ENCODE assay signal across 25 cellular contexts in genomic region chr1:220313576-220313975, GRCh38.
"Had no signal": no experiment of that assay in that cellular context is flagged by ENCODE, and none has a peak within 500 bp of the region (broad histone marks: within the 10 kb centered on the region; RNA-seq: fewer than 3 reads in every experiment).

No MANE protein-coding gene starts in this region.

- H3K27ac ChIP-seq: dorsolateral prefrontal cortex, neutrophil, psoas muscle, right lobe of liver, spleen, stomach had no signal

- DNase-seq: cortex of kidney; dorsolateral prefrontal cortex; effector CD8-positive, alpha-beta T cell; foreskin melanocyte; head of caudate nucleus; hippocampal formation; immature natural killer cell; left cardiac atrium; left ventricle myocardium superior; mesenchymal stem cell; naive B cell; psoas muscle; retina; right lobe of liver; spleen; stimulated activated CD4-positive, alpha-beta T cell treated with anti-CD3 and anti-CD28 coated beads, Interleukin-15, amount 100 ng/mL, for 24 hours; stimulated activated CD4-positive, alpha-beta T cell treated with anti-CD3 and anti-CD28 coated beads, Interleukin-1b, Interleukin-23, amount 100 ng/mL, for 48 hours; stimulated activated CD4-positive, alpha-beta T cell treated with anti-CD3 and anti-CD28 coated beads, Interleukin-4, amount 100 ng/mL, for 4 hours; stimulated activated naive CD4-positive, alpha-beta T cell; stomach; substantia nigra; trophoblast cell had no signal

- H3K36me3 ChIP-seq: neutrophil, right lobe of liver, spleen, stomach had no signal

- H3K9me3 ChIP-seq: neutrophil, psoas muscle, right lobe of liver, stomach had no signal

- H3K4me1 ChIP-seq: psoas muscle, right lobe of liver, spleen, stomach had no signal

- H3K4me3 ChIP-seq: dorsolateral prefrontal cortex, lung, psoas muscle, right lobe of liver, spleen, stomach had no signal

- FAIRE-seq: keratinocyte had no signal

- ATAC-seq: left cardiac atrium, left ventricle myocardium superior, psoas muscle, right lobe of liver had no signal

- H3K27me3 ChIP-seq: dorsolateral prefrontal cortex, right lobe of liver, spleen, stomach had no signal
